38 cellular contexts compared by ENCODE assay signal in the genomic region with DNA sequence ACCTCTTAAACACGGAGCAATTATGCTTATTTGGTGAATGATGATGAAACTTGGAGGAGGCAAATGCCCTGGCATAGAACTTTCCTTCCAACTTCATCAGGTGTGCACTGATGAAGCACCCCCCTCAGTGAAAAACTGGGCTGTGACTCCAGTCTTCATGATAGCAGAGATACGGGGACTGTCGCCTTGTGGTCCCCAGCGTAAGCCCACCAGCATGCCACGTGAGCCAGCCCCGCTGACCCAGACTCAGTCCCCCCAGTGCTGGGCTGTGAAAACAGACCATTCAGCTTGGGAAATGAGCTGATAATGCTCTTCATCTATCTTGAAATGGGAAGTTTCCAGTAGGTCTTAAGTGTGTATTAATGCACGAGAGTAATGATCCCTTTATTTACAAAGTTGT.
"Had no signal": no experiment of that assay in that cellular context is flagged by ENCODE, and none has a peak within 500 bp of the region (broad histone marks: within the 10 kb centered on the region; RNA-seq: fewer than 3 reads in every experiment).

No MANE protein-coding gene starts in this region.

- H3K27me3 ChIP-seq: adrenal gland, ascending aorta, body of pancreas, brain microvascular endothelial cell, breast epithelium, cardiac muscle cell had no signal

- DNase-seq: activated effector memory CD4-positive, alpha-beta T cell treated with anti-CD3 and anti-CD28 coated beads, Interleukin-2, amount 50 U/mL, for 16 hours; activated effector memory CD4-positive, alpha-beta T cell treated with Interleukin-2 at 50 U/mL for 16 hours; activated gamma-delta T cell; activated gamma-delta T cell treated with Interleukin-2 at 50 U/mL for 16 hours; activated naive CD4-positive, alpha-beta T cell; activated naive CD4-positive, alpha-beta T cell treated with anti-CD3 and anti-CD28 coated beads for 36 hours; activated naive CD4-positive, alpha-beta T cell treated with anti-CD3 and anti-CD28 coated beads, Interleukin-2, amount 10 ng/mL, durations not matched to agents 7 days and 5 days; activated naive CD4-positive, alpha-beta T cell treated with anti-CD3 and anti-CD28 coated beads, Interleukin-2, amount 50 U/mL, for 16 hours; activated naive CD4-positive, alpha-beta T cell treated with Interleukin-2 at 50 U/mL for 16 hours; activated naive CD8-positive, alpha-beta T cell treated with anti-CD3 and anti-CD28 coated beads for 36 hours; activated naive CD8-positive, alpha-beta T cell treated with anti-CD3 and anti-CD28 coated beads, Interleukin-2, amount 10 ng/mL, durations not matched to agents 7 days and 5 days; activated naive CD8-positive, alpha-beta T cell treated with anti-CD3 and anti-CD28 coated beads, Interleukin-2, amount 50 U/mL, for 24 hours; activated T-cell treated with anti-CD3 and anti-CD28 coated beads, Interleukin-2, amount 50 U/mL, for 1 hour; activated T-cell treated with anti-CD3 and anti-CD28 coated beads, Interleukin-2, amount 50 U/mL, for 24 hours; activated T-cell treated with anti-CD3 and anti-CD28 coated beads, Interleukin-2, amount 50 U/mL, for 4 hours; activated T-cell treated with anti-CD3 and anti-CD28 coated beads, Interleukin-2, amount 50 U/mL, for 48 hours; activated T-cell treated with anti-CD3 and anti-CD28 coated beads, Interleukin-2, amount 50 U/mL, for 72 hours; adrenal gland; amniotic stem cell; amygdala; anterior cingulate cortex; aorta; body of pancreas; brain microvascular endothelial cell; caudate nucleus; central memory CD4-positive, alpha-beta T cell; cerebellar nuclear complex had no signal

- H3K4me3 Mint-ChIP-seq: activated naive CD4-positive, alpha-beta T cell treated with anti-CD3 and anti-CD28 coated beads for 36 hours; activated naive CD4-positive, alpha-beta T cell treated with anti-CD3 and anti-CD28 coated beads, Interleukin-2, amount 10 ng/mL, durations not matched to agents 7 days and 5 days; activated naive CD4-positive, alpha-beta T cell treated with anti-CD3 and anti-CD28 coated beads, Interleukin-2, amount 50 U/mL, for 24 hours; activated naive CD8-positive, alpha-beta T cell; activated naive CD8-positive, alpha-beta T cell treated with anti-CD3 and anti-CD28 coated beads for 36 hours; activated naive CD8-positive, alpha-beta T cell treated with anti-CD3 and anti-CD28 coated beads, Interleukin-2, amount 10 ng/mL, durations not matched to agents 7 days and 5 days; activated naive CD8-positive, alpha-beta T cell treated with anti-CD3 and anti-CD28 coated beads, Interleukin-2, amount 50 U/mL, for 24 hours; activated T-cell treated with anti-CD3 and anti-CD28 coated beads, Interleukin-2, amount 50 U/mL, for 24 hours; activated T-cell treated with anti-CD3 and anti-CD28 coated beads, Interleukin-2, amount 50 U/mL, for 4 hours; activated T-cell treated with anti-CD3 and anti-CD28 coated beads, Interleukin-2, amount 50 U/mL, for 72 hours; activated T-helper 1 cell treated with anti-CD3 and anti-CD28 coated beads, Interleukin-12 subunit alpha, Interleukin-12 subunit beta, Interleukin-2, Interleukin-4 antibody, amounts not matched to agents 30 ng/mL and 10 ng/mL and 1 ng/mL, durations not matched to agents 14 hours and 24 hours and 36 hours; activated T-helper 17 cell treated with anti-CD3 and anti-CD28 coated beads, Interleukin-2, amount 50 U/mL, for 72 hours; brain; central memory CD8-positive, alpha-beta T cell had no signal

- H3K36me3 Mint-ChIP-seq: activated naive CD4-positive, alpha-beta T cell treated with anti-CD3 and anti-CD28 coated beads, Interleukin-2, amount 10 ng/mL, durations not matched to agents 7 days and 5 days; activated naive CD4-positive, alpha-beta T cell treated with anti-CD3 and anti-CD28 coated beads, Interleukin-2, amount 50 U/mL, for 24 hours; activated naive CD4-positive, alpha-beta T cell treated with anti-CD3 and anti-CD28 coated beads, Interleukin-2, amount 50 U/mL, for 72 hours; activated naive CD8-positive, alpha-beta T cell; activated naive CD8-positive, alpha-beta T cell treated with anti-CD3 and anti-CD28 coated beads for 36 hours; activated naive CD8-positive, alpha-beta T cell treated with anti-CD3 and anti-CD28 coated beads, Interleukin-2, amount 10 ng/mL, durations not matched to agents 7 days and 5 days; brain had no signal

- H3K27ac ChIP-seq: adrenal gland, ascending aorta, body of pancreas, brain microvascular endothelial cell, breast epithelium, cardiac muscle cell had no signal

- H3K4me3 ChIP-seq: adrenal gland, ascending aorta, body of pancreas, breast epithelium, cardiac muscle cell had no signal

- H3K9me3 ChIP-seq: adrenal gland, ascending aorta, body of pancreas, breast epithelium had no signal

- H3K36me3 ChIP-seq: adrenal gland, ascending aorta, brain microvascular endothelial cell, breast epithelium, cardiac muscle cell had no signal

- H3K27me3 Mint-ChIP-seq: activated naive CD8-positive, alpha-beta T cell treated with anti-CD3 and anti-CD28 coated beads, Interleukin-2, amount 10 ng/mL, durations not matched to agents 7 days and 5 days had no signal

- H3K9me3 Mint-ChIP-seq: activated naive CD4-positive, alpha-beta T cell treated with anti-CD3 and anti-CD28 coated beads for 36 hours; activated naive CD4-positive, alpha-beta T cell treated with anti-CD3 and anti-CD28 coated beads, Interleukin-2, amount 10 ng/mL, durations not matched to agents 7 days and 5 days; activated naive CD4-positive, alpha-beta T cell treated with anti-CD3 and anti-CD28 coated beads, Interleukin-2, amount 50 U/mL, for 24 hours; activated naive CD4-positive, alpha-beta T cell treated with anti-CD3 and anti-CD28 coated beads, Interleukin-2, amount 50 U/mL, for 72 hours; activated naive CD8-positive, alpha-beta T cell treated with anti-CD3 and anti-CD28 coated beads for 36 hours; activated naive CD8-positive, alpha-beta T cell treated with anti-CD3 and anti-CD28 coated beads, Interleukin-2, amount 10 ng/mL, durations not matched to agents 7 days and 5 days; activated naive CD8-positive, alpha-beta T cell treated with anti-CD3 and anti-CD28 coated beads, Interleukin-2, amount 50 U/mL, for 24 hours; activated T-cell treated with anti-CD3 and anti-CD28 coated beads, Interleukin-2, amount 50 U/mL, for 24 hours; activated T-cell treated with anti-CD3 and anti-CD28 coated beads, Interleukin-2, amount 50 U/mL, for 4 hours; activated T-cell treated with anti-CD3 and anti-CD28 coated beads, Interleukin-2, amount 50 U/mL, for 72 hours; activated T-helper 1 cell treated with anti-CD3 and anti-CD28 coated beads, Interleukin-12 subunit alpha, Interleukin-12 subunit beta, Interleukin-2, Interleukin-4 antibody, amounts not matched to agents 30 ng/mL and 10 ng/mL and 1 ng/mL, durations not matched to agents 14 hours and 24 hours and 36 hours; activated T-helper 17 cell treated with anti-CD3 and anti-CD28 coated beads, Interleukin-2, amount 50 U/mL, for 72 hours; activated T-helper 2 cell treated with anti-CD3 and anti-CD28 coated beads, Interferon-gamma antibody, Interleukin-2, Interleukin-4, amounts not matched to agents 10 μg/mL and 5 μg/mL and 100 μg/mL, durations not matched to agents 14 hours and 24 hours and 36 hours; brain; central memory CD8-positive, alpha-beta T cell had no signal

- H3K4me1 Mint-ChIP-seq: activated naive CD4-positive, alpha-beta T cell treated with anti-CD3 and anti-CD28 coated beads, Interleukin-2, amount 10 ng/mL, durations not matched to agents 7 days and 5 days; activated naive CD4-positive, alpha-beta T cell treated with anti-CD3 and anti-CD28 coated beads, Interleukin-2, amount 50 U/mL, for 24 hours; activated naive CD8-positive, alpha-beta T cell treated with anti-CD3 and anti-CD28 coated beads for 36 hours; activated naive CD8-positive, alpha-beta T cell treated with anti-CD3 and anti-CD28 coated beads, Interleukin-2, amount 10 ng/mL, durations not matched to agents 7 days and 5 days; activated naive CD8-positive, alpha-beta T cell treated with anti-CD3 and anti-CD28 coated beads, Interleukin-2, amount 50 U/mL, for 24 hours; activated T-helper 17 cell treated with anti-CD3 and anti-CD28 coated beads, Interleukin-2, amount 50 U/mL, for 72 hours; central memory CD8-positive, alpha-beta T cell had no signal

- H3K4me1 ChIP-seq: adrenal gland, ascending aorta, body of pancreas, breast epithelium had no signal

- H3K27ac Mint-ChIP-seq: activated naive CD4-positive, alpha-beta T cell treated with anti-CD3 and anti-CD28 coated beads for 36 hours; activated naive CD4-positive, alpha-beta T cell treated with anti-CD3 and anti-CD28 coated beads, Interleukin-2, amount 10 ng/mL, durations not matched to agents 7 days and 5 days; activated naive CD4-positive, alpha-beta T cell treated with anti-CD3 and anti-CD28 coated beads, Interleukin-2, amount 50 U/mL, for 24 hours; activated naive CD4-positive, alpha-beta T cell treated with anti-CD3 and anti-CD28 coated beads, Interleukin-2, amount 50 U/mL, for 72 hours; activated naive CD8-positive, alpha-beta T cell; activated naive CD8-positive, alpha-beta T cell treated with anti-CD3 and anti-CD28 coated beads for 36 hours; activated naive CD8-positive, alpha-beta T cell treated with anti-CD3 and anti-CD28 coated beads, Interleukin-2, amount 10 ng/mL, durations not matched to agents 7 days and 5 days; activated naive CD8-positive, alpha-beta T cell treated with anti-CD3 and anti-CD28 coated beads, Interleukin-2, amount 50 U/mL, for 24 hours; activated T-cell treated with anti-CD3 and anti-CD28 coated beads, Interleukin-2, amount 50 U/mL, for 24 hours; activated T-cell treated with anti-CD3 and anti-CD28 coated beads, Interleukin-2, amount 50 U/mL, for 72 hours; activated T-helper 1 cell treated with anti-CD3 and anti-CD28 coated beads, Interleukin-12 subunit alpha, Interleukin-12 subunit beta, Interleukin-2, Interleukin-4 antibody, amounts not matched to agents 30 ng/mL and 10 ng/mL and 1 ng/mL, durations not matched to agents 14 hours and 24 hours and 36 hours; activated T-helper 17 cell treated with anti-CD3 and anti-CD28 coated beads, Interleukin-2, amount 50 U/mL, for 72 hours; activated T-helper 2 cell treated with anti-CD3 and anti-CD28 coated beads, Interferon-gamma antibody, Interleukin-2, Interleukin-4, amounts not matched to agents 10 μg/mL and 5 μg/mL and 100 μg/mL, durations not matched to agents 14 hours and 24 hours and 36 hours had no signal
